28 cellular contexts compared by ENCODE assay signal in genomic region chr1:217373761-217374701, GRCh38.
"Had no signal": no experiment of that assay in that cellular context is flagged by ENCODE, and none has a peak within 500 bp of the region (broad histone marks: within the 10 kb centered on the region; RNA-seq: fewer than 3 reads in every experiment).

No MANE protein-coding gene starts in this region.

- H3K4me3 ChIP-seq: esophagus squamous epithelium, heart right ventricle, ovary, skin epidermis, thoracic aorta, upper lobe of left lung, vagina had no signal

- H3K27ac Mint-ChIP-seq: activated naive CD8-positive, alpha-beta T cell treated with anti-CD3 and anti-CD28 coated beads, Interleukin-2, amount 10 ng/mL, durations not matched to agents 7 days and 5 days; nephron progenitor cell; progenitor cell of endocrine pancreas; stimulated activated naive CD8-positive, alpha-beta T cell treated with anti-CD3 and anti-CD28 coated beads, Interleukin-15, Interleukin-2, amounts not matched to agents 100 ng/mL and 50 ng/mL, for 24 hours had no signal

- DNase-seq: activated CD4-positive, alpha-beta T cell treated with anti-CD3 and anti-CD28 coated beads for 48 hours; activated CD4-positive, alpha-beta T cell treated with anti-CD3 and anti-CD28 coated beads, Interleukin-2, amount 50 U/mL, for 48 hours; activated CD8-positive, alpha-beta memory T cell treated with anti-CD3 and anti-CD28 coated beads for 24 hours; activated effector memory CD4-positive, alpha-beta T cell treated with Interleukin-2 at 50 U/mL for 16 hours; activated naive CD4-positive, alpha-beta T cell treated with Interleukin-2 at 50 U/mL for 16 hours; activated naive CD8-positive, alpha-beta T cell treated with anti-CD3 and anti-CD28 coated beads, Interleukin-2, amount 10 ng/mL, durations not matched to agents 7 days and 5 days; caudate nucleus; cortex of kidney; esophagus squamous epithelium; foreskin melanocyte; heart right ventricle; left cardiac atrium; left ventricle myocardium superior; mammary epithelial cell; nephron progenitor cell; ovary; retina; stimulated activated CD4-positive, alpha-beta T cell treated with anti-CD3 and anti-CD28 coated beads, Interleukin-12 subunit alpha, Interleukin-12 subunit beta, amount 100 ng/mL, for 4 hours; stimulated activated CD4-positive, alpha-beta T cell treated with anti-CD3 and anti-CD28 coated beads, Interleukin-4, amount 100 ng/mL, for 1 hour; T-helper 1 cell; upper lobe of left lung had no signal

- H3K4me1 ChIP-seq: esophagus squamous epithelium, heart right ventricle, upper lobe of left lung, vagina had no signal

- H3K36me3 ChIP-seq: esophagus squamous epithelium, heart right ventricle, ovary, thoracic aorta, upper lobe of left lung, vagina had no signal

- H3K27me3 ChIP-seq: esophagus squamous epithelium, heart right ventricle, ovary, upper lobe of left lung, vagina had no signal

- H3K27ac ChIP-seq: esophagus squamous epithelium, heart right ventricle, ovary, skin epidermis, thoracic aorta, upper lobe of left lung, vagina had no signal

- H3K36me3 Mint-ChIP-seq: activated naive CD8-positive, alpha-beta T cell treated with anti-CD3 and anti-CD28 coated beads, Interleukin-2, amount 10 ng/mL, durations not matched to agents 7 days and 5 days had no signal

- H3K9me3 ChIP-seq: ovary, thoracic aorta, vagina had no signal

- ATAC-seq: activated CD4-positive, CD25-positive, alpha-beta regulatory T cell treated with anti-CD3 and anti-CD28 coated beads, Interleukin-2, amount 50 U/mL, for 24 hours; heart right ventricle; left cardiac atrium; left ventricle myocardium superior; sciatic nerve had no signal
